Comparison of ENCODE assay signal across 1 cellular context in the genomic region with DNA sequence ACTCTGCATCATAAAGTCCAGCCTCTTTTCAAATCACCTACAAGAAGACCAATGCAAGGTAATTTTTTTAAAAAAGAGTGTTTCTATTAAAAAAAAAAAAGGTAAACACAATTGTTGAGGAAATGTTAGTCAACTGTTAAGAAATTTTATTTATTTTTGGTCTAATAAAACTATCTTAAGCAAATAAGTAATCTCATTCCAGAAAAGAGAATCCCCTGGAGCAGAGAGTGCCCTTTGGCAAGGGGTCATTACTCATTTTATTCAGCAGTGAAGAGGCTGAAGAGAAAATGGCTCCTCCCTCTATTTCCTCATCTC.
TF ChIP-seq lines count a peak whose summit lies in the region.

No MANE protein-coding gene starts in this region.

TF ChIP-seq in IMR-90, 13 proteins besides CTCF, POLR2A, EP300 and RAD21:
- TF ChIP-seq RCOR1 (IDR thresholded peaks at IDR 0.05; ENCODE audit: insufficient replicate concordance, low read length) (no peak), FOS (IDR thresholded peaks at IDR 0.05; ENCODE audit: low read depth, low read length) (no peak), NFE2L2 (IDR thresholded peaks at IDR 0.05; ENCODE audit: low read depth, low read length) (no peak), CEBPB (IDR thresholded peaks at IDR 0.05; ENCODE audit: low read depth, low read length) (no peak; the same call in 1 of the 2 replicates), CHD1 (IDR thresholded peaks at IDR 0.05; ENCODE audit: low read depth, low read length) (no peak), SMC3 (IDR thresholded peaks at IDR 0.05; ENCODE audit: low read depth, low read length) (no peak), BHLHE40 (IDR thresholded peaks at IDR 0.05; ENCODE audit: low read depth, low read length) (no peak), MAZ (IDR thresholded peaks at IDR 0.05; ENCODE audit: borderline replicate concordance, low read depth, low read length) (no peak), RFX5 (IDR thresholded peaks at IDR 0.05; ENCODE audit: low read depth, low read length) (no peak), MXI1 (IDR thresholded peaks at IDR 0.05; ENCODE audit: borderline replicate concordance, low read depth, low read length) (no peak), MAFK (IDR thresholded peaks at IDR 0.05; ENCODE audit: low read depth, low read length) (no peak)
- TF ChIP-seq, protein P1, sequence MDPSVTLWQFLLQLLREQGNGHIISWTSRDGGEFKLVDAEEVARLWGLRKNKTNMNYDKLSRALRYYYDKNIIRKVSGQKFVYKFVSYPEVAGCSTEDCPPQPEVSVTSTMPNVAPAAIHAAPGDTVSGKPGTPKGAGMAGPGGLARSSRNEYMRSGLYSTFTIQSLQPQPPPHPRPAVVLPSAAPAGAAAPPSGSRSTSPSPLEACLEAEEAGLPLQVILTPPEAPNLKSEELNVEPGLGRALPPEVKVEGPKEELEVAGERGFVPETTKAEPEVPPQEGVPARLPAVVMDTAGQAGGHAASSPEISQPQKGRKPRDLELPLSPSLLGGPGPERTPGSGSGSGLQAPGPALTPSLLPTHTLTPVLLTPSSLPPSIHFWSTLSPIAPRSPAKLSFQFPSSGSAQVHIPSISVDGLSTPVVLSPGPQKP (IDR thresholded peaks at IDR 0.05; ENCODE audit: borderline replicate concordance, low read depth, low read length) = no peak
- TF ChIP-seq, protein P2, sequence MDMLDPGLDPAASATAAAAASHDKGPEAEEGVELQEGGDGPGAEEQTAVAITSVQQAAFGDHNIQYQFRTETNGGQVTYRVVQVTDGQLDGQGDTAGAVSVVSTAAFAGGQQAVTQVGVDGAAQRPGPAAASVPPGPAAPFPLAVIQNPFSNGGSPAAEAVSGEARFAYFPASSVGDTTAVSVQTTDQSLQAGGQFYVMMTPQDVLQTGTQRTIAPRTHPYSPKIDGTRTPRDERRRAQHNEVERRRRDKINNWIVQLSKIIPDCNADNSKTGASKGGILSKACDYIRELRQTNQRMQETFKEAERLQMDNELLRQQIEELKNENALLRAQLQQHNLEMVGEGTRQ (IDR thresholded peaks at IDR 0.05; ENCODE audit: low read depth, low read length) = no peak
TF ChIP-seq in IMR-90: peak in this region for 0.
